In genomic region chr15:78075490-78076230, GRCh38 we compare ENCODE assay signal across 1 cellular context.
A peak's percentile ranks its signal among the peaks of the same experiment; 100 is the strongest.
TF ChIP-seq lines count a peak whose summit lies in the region.

No MANE protein-coding gene starts in this region.

TF ChIP-seq in HepG2, 621 proteins besides CTCF, POLR2A, EP300 and RAD21 (continued from another document):
- 0 out of 2 replicates have a peak, but pooled peaks have one; percentile 28 for TF ChIP-seq ZNF280D (CRISPR knock-in tag; IDR thresholded peaks at IDR 0.05)
- TF ChIP-seq CHD4 (IDR thresholded peaks at IDR 0.05; ENCODE audit: borderline replicate concordance, low read length) = no peak
- no peak for TF ChIP-seq ZKSCAN5 (CRISPR knock-in tag; IDR thresholded peaks at IDR 0.05)
- TF ChIP-seq BCL6 (CRISPR knock-in tag; IDR thresholded peaks at IDR 0.05) = peak; percentile 40; the same call in 1 of the 2 replicates
- TF ChIP-seq, protein P1, sequence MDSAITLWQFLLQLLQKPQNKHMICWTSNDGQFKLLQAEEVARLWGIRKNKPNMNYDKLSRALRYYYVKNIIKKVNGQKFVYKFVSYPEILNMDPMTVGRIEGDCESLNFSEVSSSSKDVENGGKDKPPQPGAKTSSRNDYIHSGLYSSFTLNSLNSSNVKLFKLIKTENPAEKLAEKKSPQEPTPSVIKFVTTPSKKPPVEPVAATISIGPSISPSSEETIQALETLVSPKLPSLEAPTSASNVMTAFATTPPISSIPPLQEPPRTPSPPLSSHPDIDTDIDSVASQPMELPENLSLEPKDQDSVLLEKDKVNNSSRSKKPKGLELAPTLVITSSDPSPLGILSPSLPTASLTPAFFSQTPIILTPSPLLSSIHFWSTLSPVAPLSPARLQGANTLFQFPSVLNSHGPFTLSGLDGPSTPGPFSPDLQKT (CRISPR knock-in tag; IDR thresholded peaks at IDR 0.05; ENCODE audit: borderline replicate concordance) = no peak
- peak; percentile 96 to 98 for TF ChIP-seq MAFK (conservative IDR thresholded peaks at IDR 0.05 in 1 of 2, IDR thresholded peaks at IDR 0.05 in 1 of 2; ENCODE audit: low read length in 2 of 2)
- peak; percentile 72 for TF ChIP-seq FOSL2 (CRISPR knock-in tag; IDR thresholded peaks at IDR 0.05)
- TF ChIP-seq NRL (CRISPR knock-in tag; IDR thresholded peaks at IDR 0.05; ENCODE audit: borderline replicate concordance) = no peak
- no peak for TF ChIP-seq DNMT3B (CRISPR knock-in tag; conservative IDR thresholded peaks at IDR 0.05)
- TF ChIP-seq ELF4 (CRISPR knock-in tag; IDR thresholded peaks at IDR 0.05; ENCODE audit: borderline replicate concordance) = no peak
- TF ChIP-seq SAFB2 (CRISPR knock-in tag; IDR thresholded peaks at IDR 0.05; ENCODE audit: borderline replicate concordance, low read depth) = no peak
- no peak for TF ChIP-seq GTF3A (CRISPR knock-in tag; conservative IDR thresholded peaks at IDR 0.05)
- peak; percentile 24; the same call in 1 of the 2 replicates for TF ChIP-seq NR2F6 (IDR thresholded peaks at IDR 0.05)
- no peak for TF ChIP-seq NR2F6 (CRISPR knock-in tag; IDR thresholded peaks at IDR 0.05)
- no peak for TF ChIP-seq ZBTB34 (CRISPR knock-in tag; IDR thresholded peaks at IDR 0.05)
- no peak for TF ChIP-seq TEAD2 (CRISPR knock-in tag; IDR thresholded peaks at IDR 0.05)
- peak; percentile 58; the same call in 1 of the 2 replicates for TF ChIP-seq ELF1 (CRISPR knock-in tag; IDR thresholded peaks at IDR 0.05)
- TF ChIP-seq, protein P2, sequence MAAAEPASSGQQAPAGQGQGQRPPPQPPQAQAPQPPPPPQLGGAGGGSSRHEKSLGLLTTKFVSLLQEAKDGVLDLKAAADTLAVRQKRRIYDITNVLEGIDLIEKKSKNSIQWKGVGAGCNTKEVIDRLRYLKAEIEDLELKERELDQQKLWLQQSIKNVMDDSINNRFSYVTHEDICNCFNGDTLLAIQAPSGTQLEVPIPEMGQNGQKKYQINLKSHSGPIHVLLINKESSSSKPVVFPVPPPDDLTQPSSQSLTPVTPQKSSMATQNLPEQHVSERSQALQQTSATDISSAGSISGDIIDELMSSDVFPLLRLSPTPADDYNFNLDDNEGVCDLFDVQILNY (CRISPR knock-in tag; conservative IDR thresholded peaks at IDR 0.05) = no peak
- TF ChIP-seq MED13 (CRISPR knock-in tag; IDR thresholded peaks at IDR 0.05) = no peak
- 0 out of 2 replicates have a peak, but pooled peaks have one; percentile 29 for TF ChIP-seq SIX4 (CRISPR knock-in tag; IDR thresholded peaks at IDR 0.05)
- no peak for TF ChIP-seq GATAD2A (CRISPR knock-in tag; IDR thresholded peaks at IDR 0.05)
- TF ChIP-seq ZNF724P (CRISPR knock-in tag; IDR thresholded peaks at IDR 0.05; ENCODE audit: borderline replicate concordance) = no peak
- no peak for TF ChIP-seq ATF3 (CRISPR knock-in tag; IDR thresholded peaks at IDR 0.05)
- no peak for TF ChIP-seq ZNF850 (CRISPR knock-in tag; conservative IDR thresholded peaks at IDR 0.05)
